In the genomic region with DNA sequence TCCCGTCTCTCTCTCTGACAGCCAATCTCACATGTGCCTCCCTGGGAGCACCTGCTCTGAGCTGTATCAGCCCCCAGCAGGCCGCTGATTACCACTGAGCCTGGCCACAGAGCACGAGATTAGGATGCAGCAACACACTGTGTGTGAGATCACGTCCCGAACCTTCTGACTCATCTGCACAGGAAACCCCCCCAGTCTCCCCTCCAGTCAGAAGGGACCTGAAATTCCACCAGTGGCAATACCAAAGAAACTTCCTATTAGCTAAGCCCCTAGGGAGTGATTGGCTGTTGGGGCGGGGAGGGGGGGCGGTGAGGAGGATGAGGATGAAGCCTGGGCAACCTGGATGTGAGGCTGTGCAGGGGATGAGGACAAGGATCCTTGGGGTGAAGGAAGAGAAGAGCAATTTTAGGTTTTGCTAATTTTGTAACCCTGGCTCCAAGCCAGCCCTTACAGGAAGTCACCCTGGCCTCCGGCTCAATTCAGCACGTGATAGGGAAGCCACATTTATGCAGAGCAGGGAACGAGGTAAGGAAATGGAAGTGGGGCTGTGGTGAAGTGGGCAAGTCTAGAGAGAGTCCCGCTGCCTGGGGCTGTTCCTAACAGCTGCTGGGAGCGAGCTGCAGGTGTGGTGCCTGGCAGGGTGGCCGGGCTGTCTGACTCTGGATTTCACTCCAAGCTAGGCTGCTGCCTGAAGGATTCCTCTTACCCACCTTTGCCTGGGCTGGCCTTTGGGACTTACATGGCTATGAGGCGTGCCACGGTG, we compare ENCODE assay signal across 9 cellular contexts. TPM values are rescaled to one million over a fixed set of nuclear protein-coding genes. Genes with fewer than 3 reads are reported as not detected.
A peak's percentile ranks its signal among the peaks of the same experiment; 100 is the strongest.
DNase-seq lines count a peak whose midpoint lies in the region; ATAC-seq and TF ChIP-seq lines count a peak whose summit lies in the region.
"Had no signal": no experiment of that assay in that cellular context is flagged by ENCODE, and none has a peak within 500 bp of the region (broad histone marks: within the 10 kb centered on the region; RNA-seq: fewer than 3 reads in every experiment).

No MANE protein-coding gene starts in this region.

- peak overlapping the region; percentile 52 for H3K27ac ChIP-seq in naive thymus-derived CD4-positive, alpha-beta T cell (ENCODE audit: low read depth, low read length)

- H3K4me1 Mint-ChIP-seq in activated CD4-positive, alpha-beta memory T cell treated with anti-CD3 and anti-CD28 coated beads for 36 hours (ENCODE audit: low read depth) = peaks cover 57% of the 10 kb centered on the region
- peaks cover 40 to 56% (median 50%) of the 10 kb centered on the region in 7 donors for H3K4me1 Mint-ChIP-seq in naive thymus-derived CD4-positive, alpha-beta T cell
- peaks cover 40 to 61% of the 10 kb centered on the region in 2 donors for H3K4me1 Mint-ChIP-seq in stimulated activated naive B cell treated with anti-CD40 and anti-IgM and Interleukin-4, amounts not matched to agents 10 μg/mL and 1 μg/mL and 100 μg/mL, for 72 hours

- peak overlapping the region; percentile 92 for H3K27ac Mint-ChIP-seq in activated CD4-positive, alpha-beta memory T cell treated with anti-CD3 and anti-CD28 coated beads for 36 hours
- peak overlapping the region; percentile 84 to 93 (median 91) for H3K27ac Mint-ChIP-seq in naive thymus-derived CD4-positive, alpha-beta T cell
- H3K27ac Mint-ChIP-seq in stimulated activated naive B cell treated with anti-CD40 and anti-IgM and Interleukin-4, amounts not matched to agents 10 μg/mL and 1 μg/mL and 100 μg/mL, for 72 hours = peak overlapping the region; percentile 97

- peaks cover 64% of the 10 kb centered on the region for H3K36me3 Mint-ChIP-seq in activated CD4-positive, alpha-beta memory T cell treated with anti-CD3 and anti-CD28 coated beads for 36 hours
- peaks cover 0 to 27% (median 20%) of the 10 kb centered on the region in 5 donors for H3K36me3 Mint-ChIP-seq in naive thymus-derived CD4-positive, alpha-beta T cell
- H3K36me3 Mint-ChIP-seq in stimulated activated naive B cell treated with anti-CD40 and anti-IgM and Interleukin-4, amounts not matched to agents 10 μg/mL and 1 μg/mL and 100 μg/mL, for 72 hours = peaks cover 39 to 64% of the 10 kb centered on the region in 2 donors

- no peaks in the 10 kb centered on the region for H3K27me3 ChIP-seq in naive thymus-derived CD4-positive, alpha-beta T cell (ENCODE audit: control insufficient read depth in 2 of 2, insufficient read depth in 2 of 2, low read length in 2 of 2)

- POLR2A ChIA-PET in activated CD4-positive, alpha-beta memory T cell treated with anti-CD3 and anti-CD28 coated beads for 36 hours (lab: Charles Lee) = interaction anchor here (0.8 to 3.5 kb wide), 12 partner anchors 15 to 316 kb away, joined by 3 to 28 read pairs (median 4); a partner anchor contains a TSS
- POLR2A ChIA-PET in naive thymus-derived CD4-positive, alpha-beta T cell (lab: Charles Lee) = interaction anchor here (1.2 to 1.4 kb wide), 3 partner anchors 44 to 90 kb away, joined by 3 to 4 read pairs (median 4); a partner anchor contains a TSS

- no peaks in the 10 kb centered on the region for H3K27me3 Mint-ChIP-seq in activated CD4-positive, alpha-beta memory T cell treated with anti-CD3 and anti-CD28 coated beads for 36 hours
- H3K27me3 Mint-ChIP-seq in naive thymus-derived CD4-positive, alpha-beta T cell = peaks cover 0 to 24% (median 0%) of the 10 kb centered on the region in 5 donors
- no peaks in the 10 kb centered on the region for H3K27me3 Mint-ChIP-seq in stimulated activated naive B cell treated with anti-CD40 and anti-IgM and Interleukin-4, amounts not matched to agents 10 μg/mL and 1 μg/mL and 100 μg/mL, for 72 hours

- ATAC-seq in naive thymus-derived CD4-positive, alpha-beta T cell = peak; percentile 90
- peak; percentile 95 to 96 for ATAC-seq in stimulated activated naive B cell treated with anti-CD40 and anti-IgM and Interleukin-4, amounts not matched to agents 10 μg/mL and 1 μg/mL and 100 μg/mL, for 72 hours (replicated peaks)

- H3K4me3 ChIP-seq in HFF-Myc (replicated peaks; ENCODE audit: low read depth, low read length) (peak overlapping the region; percentile 66), NB4 (ENCODE audit: low read depth, low read length) (peak overlapping the region; percentile 99)
- peak overlapping the region; percentile 56 for H3K4me3 ChIP-seq in naive thymus-derived CD4-positive, alpha-beta T cell (ENCODE audit: low read length)

- TF ChIP-seq POLR2A in NB4 (IDR thresholded peaks at IDR 0.05; ENCODE audit: extremely low read depth, insufficient read length) = no peak

- intact Hi-C loops in activated CD4-positive, alpha-beta memory T cell treated with anti-CD3 and anti-CD28 coated beads for 36 hours (cut with micrococcal nuclease) = loop anchor here (1.0 to 10.0 kb wide), 12 partner anchors 19 to 1720 kb away; a partner anchor contains a TSS
- intact Hi-C loops in naive thymus-derived CD4-positive, alpha-beta T cell (cut with micrococcal nuclease) = loop anchor here (1.0 to 10.0 kb wide), 11 partner anchors 32 to 1154 kb away; a partner anchor contains a TSS

- DNase-seq in GM13976 (ENCODE audit: low spot score) = peak; percentile 85
- DNase-seq in HFF-Myc (ENCODE audit: extremely low read depth, low read depth) = peak; percentile 72
- peak; percentile 99 for DNase-seq in NB4 (ENCODE audit: low read depth)
- peak; percentile 97 for DNase-seq in activated CD4-positive, alpha-beta memory T cell treated with anti-CD3 and anti-CD28 coated beads for 36 hours
- DNase-seq in effector CD8-positive, alpha-beta T cell (lab: John Stamatoyannopoulos, UW) = peak; percentile 57
- peak; percentile 25 to 83 (median 62) for DNase-seq in naive thymus-derived CD4-positive, alpha-beta T cell
- DNase-seq in stimulated activated naive B cell treated with anti-CD40 and anti-IgM and Interleukin-4, amounts not matched to agents 10 μg/mL and 1 μg/mL and 100 μg/mL, for 72 hours = peak; percentile 89
- DNase-seq in LoVo (ENCODE audit: low spot score) = no peak

- H3K9me3 Mint-ChIP-seq in activated CD4-positive, alpha-beta memory T cell treated with anti-CD3 and anti-CD28 coated beads for 36 hours = no peaks in the 10 kb centered on the region
- no peaks in the 10 kb centered on the region for H3K9me3 Mint-ChIP-seq in naive thymus-derived CD4-positive, alpha-beta T cell
- H3K9me3 Mint-ChIP-seq in stimulated activated naive B cell treated with anti-CD40 and anti-IgM and Interleukin-4, amounts not matched to agents 10 μg/mL and 1 μg/mL and 100 μg/mL, for 72 hours = no peaks in the 10 kb centered on the region

- peaks cover 0 to 5% (median 0%) of the 10 kb centered on the region in 3 experiments for H3K36me3 ChIP-seq in naive thymus-derived CD4-positive, alpha-beta T cell (ENCODE audit: control insufficient read depth in 2 of 3, insufficient read depth in 3 of 3, low read length in 3 of 3)

- no peaks in the 10 kb centered on the region for H3K9me3 ChIP-seq in naive thymus-derived CD4-positive, alpha-beta T cell (ENCODE audit: control insufficient read depth in 2 of 3, low read length in 3 of 3)

- H3K4me3 Mint-ChIP-seq in activated CD4-positive, alpha-beta memory T cell treated with anti-CD3 and anti-CD28 coated beads for 36 hours = peak overlapping the region; percentile 96
- peak overlapping the region; percentile 83 to 92 (median 89) for H3K4me3 Mint-ChIP-seq in naive thymus-derived CD4-positive, alpha-beta T cell
- H3K4me3 Mint-ChIP-seq in stimulated activated naive B cell treated with anti-CD40 and anti-IgM and Interleukin-4, amounts not matched to agents 10 μg/mL and 1 μg/mL and 100 μg/mL, for 72 hours = peak overlapping the region; percentile 87 to 92

- peaks cover 24 to 45% of the 10 kb centered on the region in 2 donors for H3K4me1 ChIP-seq in naive thymus-derived CD4-positive, alpha-beta T cell (ENCODE audit: control insufficient read depth in 2 of 2, insufficient read depth in 2 of 2, low read length in 2 of 2)

- TF ChIP-seq CTCF in GM13976 (IDR thresholded peaks at IDR 0.05; ENCODE audit: borderline replicate concordance, control extremely low read depth, extremely low read depth, insufficient read depth, missing control alignments) (no peak), HFF-Myc (IDR thresholded peaks at IDR 0.05; ENCODE audit: low read depth, low read length, missing control alignments) (no peak), NB4 (IDR thresholded peaks at IDR 0.05; ENCODE audit: low read depth, low read length) (no peak)

- in situ Hi-C loops in GM13976 (cut with MboI; ENCODE audit: low sequenced_read_pairs, unreplicated experiment) = no loop called here

- CTCF ChIA-PET in activated CD4-positive, alpha-beta memory T cell treated with anti-CD3 and anti-CD28 coated beads for 36 hours (lab: Charles Lee) = interaction anchor here (0.6 to 2.9 kb wide), 10 partner anchors 19 to 220 kb away, joined by 3 to 26 read pairs (median 4); a partner anchor contains a TSS
- CTCF ChIA-PET in naive thymus-derived CD4-positive, alpha-beta T cell (lab: Charles Lee) = interaction anchor here (4.0 kb wide), 1 partner anchor 32 kb away, joined by 17 read pairs; no protein-coding TSS in a partner anchor

RNA-seq across cellular contexts. Expression of a gene that starts 1.9 kb away (rescaled TPM):
- total RNA-seq in activated CD4-positive, alpha-beta memory T cell treated with anti-CD3 and anti-CD28 coated beads for 36 hours = 100 to 1,000 TPM; 170 to 186 TPM
- 10 to 100 TPM; 10.5 to 67.9 (median 12.2) TPM for total RNA-seq in naive thymus-derived CD4-positive, alpha-beta T cell
- 10 to 100 TPM; 10.0 to 16.7 TPM for polyA plus RNA-seq in naive thymus-derived CD4-positive, alpha-beta T cell

RNA-seq across cellular contexts. Expression of a gene that starts 34.5 kb away (rescaled TPM):
- total RNA-seq in activated CD4-positive, alpha-beta memory T cell treated with anti-CD3 and anti-CD28 coated beads for 36 hours = 1 to 10 TPM; 1.8 to 2.2 TPM
- total RNA-seq in naive thymus-derived CD4-positive, alpha-beta T cell = 1 to 10 TPM in 1 of 5 experiments, under 1 TPM in 2, not detected in 2; 0.44 to 1.7 (median 0.48) TPM
- polyA plus RNA-seq in naive thymus-derived CD4-positive, alpha-beta T cell = not detected
- polyA plus RNA-seq: neural cell had no signal

RNA-seq across cellular contexts. Expression of a gene that starts 35.3 kb away (rescaled TPM):
- total RNA-seq in activated CD4-positive, alpha-beta memory T cell treated with anti-CD3 and anti-CD28 coated beads for 36 hours = under 1 TPM; 0.36 to 0.51 TPM
- under 1 TPM in 3 of 5 experiments, not detected in 2; 0.19 to 0.47 (median 0.27) TPM for total RNA-seq in naive thymus-derived CD4-positive, alpha-beta T cell
- polyA plus RNA-seq in naive thymus-derived CD4-positive, alpha-beta T cell = under 1 TPM; 0.08 to 0.44 TPM

RNA-seq across cellular contexts. Expression of a gene that starts 44.0 kb away (rescaled TPM):
- total RNA-seq in activated CD4-positive, alpha-beta memory T cell treated with anti-CD3 and anti-CD28 coated beads for 36 hours = not detected
- not detected for total RNA-seq in naive thymus-derived CD4-positive, alpha-beta T cell
- not detected for polyA plus RNA-seq in naive thymus-derived CD4-positive, alpha-beta T cell
- polyA plus RNA-seq: neural cell had no signal
